20 cellular contexts compared by ENCODE assay signal in genomic region chr7:139264220-139264619, GRCh38.
"Had no signal": no experiment of that assay in that cellular context is flagged by ENCODE, and none has a peak within 500 bp of the region (broad histone marks: within the 10 kb centered on the region; RNA-seq: fewer than 3 reads in every experiment).

No MANE protein-coding gene starts in this region.

- H3K4me1 ChIP-seq: colonic mucosa, esophagus squamous epithelium, right lobe of liver, testis, tibial nerve, upper lobe of right lung, vagina had no signal

- H3K4me3 ChIP-seq: colonic mucosa, esophagus squamous epithelium, right lobe of liver, skin epidermis, testis, tibial nerve, upper lobe of right lung, vagina had no signal

- H3K27me3 ChIP-seq: colonic mucosa, esophagus squamous epithelium, neutrophil, right lobe of liver, testis, tibial nerve, upper lobe of right lung, vagina had no signal

- H3K9me3 ChIP-seq: colonic mucosa, esophagus squamous epithelium, neutrophil, right lobe of liver, testis, tibial nerve, upper lobe of right lung, vagina had no signal

- ATAC-seq: naive thymus-derived CD8-positive, alpha-beta T cell; right lobe of liver; stimulated activated naive B cell treated with anti-CD40 and anti-IgM and Interleukin-4, amounts not matched to agents 10 μg/mL and 1 μg/mL and 100 μg/mL, for 72 hours; stimulated activated naive CD8-positive, alpha-beta T cell treated with anti-CD3 and anti-CD28 coated beads, Interleukin-15, amount 100 ng/mL, for 72 hours; upper lobe of right lung had no signal

- DNase-seq: colonic mucosa; dermis blood vessel endothelial cell; esophagus squamous epithelium; foreskin fibroblast; head of caudate nucleus; islet precursor cell; mesendoderm; naive thymus-derived CD8-positive, alpha-beta T cell; posterior cingulate gyrus; right lobe of liver; stimulated activated CD4-positive, alpha-beta T cell treated with anti-CD3 and anti-CD28 coated beads, Interleukin-2, amount 100 ng/mL, for 24 hours; stimulated activated CD4-positive, alpha-beta T cell treated with anti-CD3 and anti-CD28 coated beads, Interleukin-4, amount 100 ng/mL, for 4 hours; stimulated activated naive B cell treated with anti-CD40 and anti-IgM and Interleukin-4, amounts not matched to agents 10 μg/mL and 1 μg/mL and 100 μg/mL, for 72 hours; stimulated activated naive CD8-positive, alpha-beta T cell treated with anti-CD3 and anti-CD28 coated beads, Interleukin-15, amount 100 ng/mL, for 72 hours; testis; upper lobe of right lung had no signal

- H3K27ac ChIP-seq: colonic mucosa, esophagus squamous epithelium, neutrophil, right lobe of liver, skin epidermis, testis, tibial nerve, upper lobe of right lung, vagina had no signal
